8 cellular contexts compared by ENCODE assay signal in the genomic region with DNA sequence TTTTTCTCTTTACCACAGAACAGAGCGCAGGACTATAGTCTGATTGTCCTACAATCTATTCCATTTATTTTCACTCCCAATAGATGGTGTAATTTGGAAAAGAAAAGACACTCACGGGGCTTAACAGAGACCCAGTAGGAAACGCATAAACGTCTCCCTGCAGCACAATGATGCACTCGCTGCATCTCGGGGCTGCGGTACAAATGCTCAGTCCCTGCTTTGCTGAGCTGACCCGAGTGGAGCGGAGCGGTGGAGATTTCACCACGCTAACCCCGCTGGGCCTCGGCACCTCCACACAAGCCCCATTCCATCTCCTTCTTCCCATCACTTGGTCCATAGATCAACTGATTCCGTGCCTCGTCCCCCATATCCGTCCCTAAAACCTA. TPM values are rescaled to one million over a fixed set of nuclear protein-coding genes. Genes with fewer than 3 reads are reported as not detected.
DNase-seq lines count a peak whose midpoint lies in the region; ATAC-seq and TF ChIP-seq lines count a peak whose summit lies in the region.

No MANE protein-coding gene starts in this region.

- no peak overlapping the region for H2AK9ac ChIP-seq in IMR-90 (replicated peaks; ENCODE audit: low read depth, low read length, poor library complexity)

- CTCF ChIA-PET in IMR-90 (lab: Yijun Ruan, JAX), result interaction anchor here (0.6 kb wide), 1 partner anchor 132 kb away, joined by 3 read pairs; no protein-coding TSS in a partner anchor

- H3F3A ChIP-seq in neural progenitor cell (ENCODE audit: low read depth), result peaks cover 40% of the 10 kb centered on the region

- H3K27ac Mint-ChIP-seq in endodermal cell (no peak overlapping the region), neural progenitor cell (peak overlapping the region; percentile 80)

- H4K20me1 ChIP-seq in IMR-90 (ENCODE audit: insufficient read depth, low read length) (no peaks in the 10 kb centered on the region), neural progenitor cell (ENCODE audit: low read depth) (peaks cover 37% of the 10 kb centered on the region)

- H3K4me1 ChIP-seq in IMR-90 (ENCODE audit: control insufficient read depth, insufficient read depth, low read length), result peaks cover 5% of the 10 kb centered on the region; the same call in 1 of the 2 replicates
- no peaks in the 10 kb centered on the region for H3K4me1 ChIP-seq in endodermal cell (ENCODE audit: control insufficient read depth, insufficient read depth, low read length)
- peaks cover 20% of the 10 kb centered on the region for H3K4me1 ChIP-seq in neural progenitor cell

- H3K4me2 ChIP-seq in IMR-90 (ENCODE audit: low read depth, low read length), result peak overlapping the region; percentile 98
- H3K4me2 ChIP-seq in neural progenitor cell, result peak overlapping the region; percentile 91

- no peak overlapping the region for H2BK20ac ChIP-seq in IMR-90 (ENCODE audit: low read depth, low read length)

- in situ Hi-C loops in IMR-90 (cut with MboI; ENCODE audit: low sequenced_read_pairs) (no loop called here), GM13976 (cut with MboI; ENCODE audit: low sequenced_read_pairs, unreplicated experiment) (no loop called here)

- no peak for TF ChIP-seq RAD21 in IMR-90 (IDR thresholded peaks at IDR 0.05; ENCODE audit: low read length)

- peak overlapping the region; percentile 81 for H3K4ac ChIP-seq in IMR-90 (ENCODE audit: low read depth, low read length)

- H2BK15ac ChIP-seq in IMR-90 (ENCODE audit: low read depth, low read length), result no peak overlapping the region

- peaks cover 62% of the 10 kb centered on the region for H3K79me2 ChIP-seq in neural progenitor cell (ENCODE audit: low read depth)

- no peak overlapping the region; the same call in 1 of the 2 replicates for H4K91ac ChIP-seq in IMR-90 (ENCODE audit: insufficient read depth, low read depth, low read length)

- peak overlapping the region; percentile 97 for H2AFZ ChIP-seq in IMR-90 (replicated peaks; ENCODE audit: low read length, poor library complexity)
- H2AFZ ChIP-seq in neural progenitor cell (replicated peaks), result peak overlapping the region; percentile 80

- H3K36me3 ChIP-seq in IMR-90 (ENCODE audit: control insufficient read depth, insufficient read depth, low read length) (no peaks in the 10 kb centered on the region), endodermal cell (ENCODE audit: control insufficient read depth, insufficient read depth, low read length) (no peaks in the 10 kb centered on the region), neural progenitor cell (no peaks in the 10 kb centered on the region)

- 8% methylated on average over 8 of the region's 16 CpGs; no CpG with 5 or more reads in 1 of the 2 experiments for WGBS in IMR-90 (ENCODE audit: extremely low coverage in 2 of 2, insufficient read length in 1 of 2), 2 experiments
- WGBS in endodermal cell (ENCODE audit: insufficient coverage in 1 of 2, insufficient read length in 1 of 2), 2 experiments, result 6 to 8% methylated on average over 11 to 15 of the region's 16 CpGs

- peak overlapping the region; percentile 87 for H3K23ac ChIP-seq in IMR-90 (ENCODE audit: low read depth, low read length)

- H3K27ac ChIP-seq in IMR-90 (ENCODE audit: insufficient read depth, low read length) (peak overlapping the region; percentile 83), endodermal cell (ENCODE audit: low read depth, low read length) (no peak overlapping the region), neural progenitor cell (peak overlapping the region; percentile 18)

- H3K14ac ChIP-seq in IMR-90 (replicated peaks; ENCODE audit: low read depth, low read length), result peak overlapping the region; percentile 73; the same call in 1 of the 2 replicates

- H3K9me3 ChIP-seq in IMR-90 (ENCODE audit: control insufficient read depth, insufficient read depth, low read length) (no peaks in the 10 kb centered on the region), endodermal cell (ENCODE audit: control insufficient read depth, low read length) (no peaks in the 10 kb centered on the region), neural progenitor cell (ENCODE audit: low read depth) (no peaks in the 10 kb centered on the region)

- 0 out of 2 replicates have a peak overlapping the region, but pooled peaks have one; percentile 30 for H2BK120ac ChIP-seq in IMR-90 (ENCODE audit: low read depth, low read length)

- peak overlapping the region; percentile 24 for H3K18ac ChIP-seq in IMR-90 (ENCODE audit: low read depth, low read length)

- H3K56ac ChIP-seq in IMR-90 (ENCODE audit: extremely low read depth, insufficient read depth, low read length), result peak overlapping the region; percentile 55; the same call in 1 of the 2 replicates

- DNase-seq in C1 segment of cervical spinal cord (lab: John Stamatoyannopoulos, UW), result peak in 8 of 14 donors; percentile 37 to 77 (median 55)
- DNase-seq in IMR-90, result peak; percentile 14
- no peak for DNase-seq in endodermal cell
- DNase-seq in neural progenitor cell (ENCODE audit: low spot score), result peak; percentile 42
- DNase-seq in NCI-H748 treated with DMSO at 0.1 percent for 48 hours (lab: John Stamatoyannopoulos, UW), result no peak
- no peak for DNase-seq in NCI-H82 treated with DMSO at 0.1 percent for 48 hours (lab: John Stamatoyannopoulos, UW; ENCODE audit: unreplicated experiment)
- no peak for DNase-seq in GM13976 (ENCODE audit: low spot score)

- H3K4me3 Mint-ChIP-seq in endodermal cell (peak overlapping the region; percentile 58), neural progenitor cell (peak overlapping the region; percentile 100)

- peak; percentile 1; the same call in 1 of the 2 replicates for ATAC-seq in IMR-90 (ENCODE audit: low read depth)
- no peak for ATAC-seq in HG03460 (IDR thresholded peaks at IDR 0.05; ENCODE audit: unreplicated experiment)

- H3K4me3 ChIP-seq in IMR-90 (ENCODE audit: insufficient read depth, low read depth, low read length) (peak overlapping the region; percentile 94), endodermal cell (ENCODE audit: low read length) (peak overlapping the region; percentile 79), neural progenitor cell (peak overlapping the region; percentile 98)

- no peaks in the 10 kb centered on the region for H3K27me3 ChIP-seq in IMR-90 (ENCODE audit: control insufficient read depth, insufficient read depth, low read length)
- H3K27me3 ChIP-seq in endodermal cell (ENCODE audit: control insufficient read depth, insufficient read depth, low read length, poor library complexity, severe bottlenecking), result peaks cover 22% of the 10 kb centered on the region
- H3K27me3 ChIP-seq in neural progenitor cell, result no peaks in the 10 kb centered on the region

- dilution Hi-C loops in IMR-90 (cut with HindIII; ENCODE audit: low sequenced_read_pairs, unreplicated experiment), result no loop called here

- no peak for TF ChIP-seq POLR2A in IMR-90 (IDR thresholded peaks at IDR 0.05; ENCODE audit: low read depth, low read length)

- peak overlapping the region; percentile 59 to 69 for H4K8ac ChIP-seq in IMR-90 (ENCODE audit: low read depth in 2 of 2, low read length in 2 of 2)

- H4K5ac ChIP-seq in IMR-90 (ENCODE audit: low read depth, low read length), result peak overlapping the region; percentile 75

- no peak for TF ChIP-seq CTCF in IMR-90 (conservative IDR thresholded peaks at IDR 0.05; ENCODE audit: low read depth, low read length)
- TF ChIP-seq CTCF in endodermal cell (conservative IDR thresholded peaks at IDR 0.05), result no peak
- TF ChIP-seq CTCF in neural progenitor cell (IDR thresholded peaks at IDR 0.05), result no peak
- TF ChIP-seq CTCF in GM13976 (IDR thresholded peaks at IDR 0.05; ENCODE audit: borderline replicate concordance, control extremely low read depth, extremely low read depth, insufficient read depth, missing control alignments), result no peak

- POLR2A ChIA-PET in IMR-90 (lab: Charles Lee; ENCODE audit: unreplicated experiment), result no interaction called here

- no peaks in the 10 kb centered on the region for H3K36me3 Mint-ChIP-seq in endodermal cell (ENCODE audit: low read depth)
- H3K36me3 Mint-ChIP-seq in neural progenitor cell, result peaks cover 7% of the 10 kb centered on the region

- intact Hi-C loops in IMR-90 (cut with micrococcal nuclease), result loop anchor here (10.0 kb wide), 1 partner anchor 380 kb away; no protein-coding TSS in a partner anchor

- H2AK5ac ChIP-seq in IMR-90 (ENCODE audit: low read depth, low read length), result 0 out of 2 replicates have a peak overlapping the region, but pooled peaks have one; percentile 17

- no TSS peak for BruUV-seq in IMR-90 (replicated peaks; lab: Mats Ljungman, UMichigan)

- peaks cover 16% of the 10 kb centered on the region for H3K4me1 Mint-ChIP-seq in endodermal cell
- H3K4me1 Mint-ChIP-seq in neural progenitor cell, result peaks cover 28% of the 10 kb centered on the region

- H3K9me3 Mint-ChIP-seq in endodermal cell (no peaks in the 10 kb centered on the region), neural progenitor cell (no peaks in the 10 kb centered on the region)

- no peaks in the 10 kb centered on the region for H3K9me1 ChIP-seq in IMR-90 (ENCODE audit: insufficient read depth, low read length)

- H3K79me1 ChIP-seq in IMR-90 (ENCODE audit: low read depth in 1 of 2, low read length in 2 of 2), result peaks cover 4 to 20% of the 10 kb centered on the region in 2 experiments; a peak in 3 of 4 replicates

- H3K27me3 Mint-ChIP-seq in endodermal cell (ENCODE audit: insufficient read depth), result peaks cover 56% of the 10 kb centered on the region
- H3K27me3 Mint-ChIP-seq in neural progenitor cell (ENCODE audit: insufficient read depth, low read depth), result peaks cover 7% of the 10 kb centered on the region

- peak overlapping the region; percentile 83 for H3K9ac ChIP-seq in IMR-90 (ENCODE audit: low read depth, low read length)
- no peak overlapping the region for H3K9ac ChIP-seq in endodermal cell (ENCODE audit: extremely low read depth, low read length, poor library complexity, severe bottlenecking)
- peak overlapping the region; percentile 59 for H3K9ac ChIP-seq in neural progenitor cell

- H2BK5ac ChIP-seq in IMR-90 (ENCODE audit: low read depth, low read length, poor library complexity, severe bottlenecking), result peak overlapping the region; percentile 27

TF ChIP-seq in IMR-90, 13 proteins besides CTCF, POLR2A, EP300 and RAD21 (continues in another document):
- TF ChIP-seq RFX5 (IDR thresholded peaks at IDR 0.05; ENCODE audit: low read depth, low read length), result no peak
- TF ChIP-seq CEBPB (IDR thresholded peaks at IDR 0.05; ENCODE audit: low read depth, low read length), result no peak
- no peak for TF ChIP-seq BHLHE40 (IDR thresholded peaks at IDR 0.05; ENCODE audit: low read depth, low read length)
- TF ChIP-seq SMC3 (IDR thresholded peaks at IDR 0.05; ENCODE audit: low read depth, low read length), result no peak

RNA-seq across cellular contexts. Expression of gene FEZ1, which starts 1.5 kb away (rescaled TPM):
- total RNA-seq in IMR-90 (2012; rRNA removed) (33.9 and 34.4 TPM in 2 replicates), endodermal cell (10 to 100 TPM; 11.5 to 13.7 TPM), neural progenitor cell (ENCODE audit: low replicate concordance) (187 and 197 TPM in 2 replicates)
- polyA plus RNA-seq in IMR-90 (2012; rRNA removed), result 29.8 and 35.5 TPM in 2 replicates
- polyA plus RNA-seq in IMR-90 (2012; cell fraction: cytosol; rRNA removed), result 24.1 and 40.6 TPM in 2 replicates
- 11.1 and 35.1 TPM in 2 replicates for polyA plus RNA-seq in IMR-90 (2012; cell fraction: nucleus; rRNA removed; ENCODE audit: low replicate concordance)
- 152 TPM for polyA plus RNA-seq in endodermal cell (2013, experiment 1 of 2)
- polyA plus RNA-seq in endodermal cell (2013, experiment 2 of 2), result 151 TPM

Comparison
In these comparisons a context has a peak if more than half of its experiments do, and no peak if none do; other contexts are left out.
1. DNase-seq: peak in C1 segment of cervical spinal cord (8 of 14), IMR-90 (single experiment) and neural progenitor cell (single experiment); none in endodermal cell (single experiment), NCI-H748 treated with DMSO at 0.1 percent for 48 hours (single experiment), NCI-H82 treated with DMSO at 0.1 percent for 48 hours (single experiment) and GM13976 (single experiment).
2. Peak in every context shown above with its lines, with median percentiles within 50 percentile points of each other: H3K4me3 ChIP-seq.